ENCODE assay signal across 8 cellular contexts in the genomic region with DNA sequence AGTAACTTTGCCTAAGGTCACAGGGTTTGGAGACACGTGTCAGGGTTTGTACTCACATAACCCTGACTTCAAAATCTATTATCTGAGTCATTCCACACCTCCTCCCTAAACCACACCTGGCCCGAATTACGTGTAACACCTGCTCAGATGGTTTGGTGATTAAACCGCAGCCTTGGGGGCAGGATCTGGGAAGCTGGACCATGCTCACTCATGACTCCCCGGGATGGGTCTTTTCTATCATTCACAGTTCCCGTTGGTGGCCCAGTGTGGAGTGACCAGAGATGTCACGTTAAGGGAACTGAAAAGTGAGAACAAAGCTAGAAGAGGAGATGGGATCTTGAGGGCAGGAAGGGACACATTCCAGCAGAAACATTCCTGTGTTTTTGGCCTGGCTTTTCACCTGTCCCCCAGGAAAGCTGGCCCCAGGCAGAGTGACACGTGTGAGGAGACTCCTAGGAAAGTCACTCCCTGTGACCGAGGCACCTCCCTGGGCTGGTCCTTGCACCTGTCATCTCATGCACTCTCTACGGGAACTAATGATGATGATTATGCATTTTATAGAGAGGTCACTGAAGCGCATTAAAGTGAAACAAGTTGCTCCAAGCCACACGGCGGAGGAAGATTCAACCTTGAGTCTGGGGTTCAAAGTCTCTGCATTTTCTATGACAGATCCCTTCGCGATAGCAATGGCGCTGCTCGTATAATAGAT.
DNase-seq lines count a peak whose midpoint lies in the region; ATAC-seq and TF ChIP-seq lines count a peak whose summit lies in the region.

No MANE protein-coding gene starts in this region.

- intact Hi-C loops in activated T-helper 2 cell treated with anti-CD3 and anti-CD28 coated beads, Interferon-gamma antibody, Interleukin-2, Interleukin-4, amounts not matched to agents 10 μg/mL and 5 μg/mL and 100 μg/mL, durations not matched to agents 14 hours and 24 hours and 36 hours (cut with micrococcal nuclease) = no loop called here

- ATAC-seq in GM19372 (IDR thresholded peaks at IDR 0.05; ENCODE audit: low read depth, unreplicated experiment) (peak; percentile 53), HG03520 (IDR thresholded peaks at IDR 0.05; ENCODE audit: unreplicated experiment) (peak; percentile 58)

- peaks cover 41% of the 10 kb centered on the region for H3K4me1 Mint-ChIP-seq in activated T-helper 2 cell treated with anti-CD3 and anti-CD28 coated beads, Interferon-gamma antibody, Interleukin-2, Interleukin-4, amounts not matched to agents 10 μg/mL and 5 μg/mL and 100 μg/mL, durations not matched to agents 14 hours and 24 hours and 36 hours (ENCODE audit: low read depth)
- H3K4me1 Mint-ChIP-seq in chondrocyte (ENCODE audit: low read depth) = peaks cover 28% of the 10 kb centered on the region

- TF ChIP-seq CTCF in chondrocyte (IDR thresholded peaks at IDR 0.05) = no peak

- H3K27ac Mint-ChIP-seq in activated T-helper 2 cell treated with anti-CD3 and anti-CD28 coated beads, Interferon-gamma antibody, Interleukin-2, Interleukin-4, amounts not matched to agents 10 μg/mL and 5 μg/mL and 100 μg/mL, durations not matched to agents 14 hours and 24 hours and 36 hours = peak overlapping the region; percentile 53
- H3K27ac Mint-ChIP-seq in chondrocyte (ENCODE audit: unreplicated experiment) = no peak overlapping the region

- no peak overlapping the region for H3K4me3 Mint-ChIP-seq in activated T-helper 2 cell treated with anti-CD3 and anti-CD28 coated beads, Interferon-gamma antibody, Interleukin-2, Interleukin-4, amounts not matched to agents 10 μg/mL and 5 μg/mL and 100 μg/mL, durations not matched to agents 14 hours and 24 hours and 36 hours (ENCODE audit: low read depth)
- H3K4me3 Mint-ChIP-seq in chondrocyte (ENCODE audit: unreplicated experiment) = no peak overlapping the region

- H3K36me3 Mint-ChIP-seq in activated T-helper 2 cell treated with anti-CD3 and anti-CD28 coated beads, Interferon-gamma antibody, Interleukin-2, Interleukin-4, amounts not matched to agents 10 μg/mL and 5 μg/mL and 100 μg/mL, durations not matched to agents 14 hours and 24 hours and 36 hours (ENCODE audit: low read depth) = no peaks in the 10 kb centered on the region
- H3K36me3 Mint-ChIP-seq in chondrocyte (ENCODE audit: low read depth) = no peaks in the 10 kb centered on the region

- peak; percentile 32 for DNase-seq in activated T-helper 2 cell treated with anti-CD3 and anti-CD28 coated beads, Interferon-gamma antibody, Interleukin-2, Interleukin-4, amounts not matched to agents 10 μg/mL and 5 μg/mL and 100 μg/mL, durations not matched to agents 14 hours and 24 hours and 36 hours (ENCODE audit: low spot score)
- DNase-seq in stimulated activated CD4-positive, alpha-beta T cell treated with anti-CD3 and anti-CD28 coated beads, Interleukin-2, amount 100 ng/mL, for 24 hours = peak; percentile 43 to 50
- DNase-seq in NCI-H226 = no peak
- no peak for DNase-seq in chondrocyte (ENCODE audit: low spot score)
- no peak for DNase-seq in NCI-H1105 (lab: John Stamatoyannopoulos, UW)
- no peak for DNase-seq in NOMO-1 (lab: John Stamatoyannopoulos, UW; ENCODE audit: unreplicated experiment in 2 of 2)

- H3K9me3 Mint-ChIP-seq in activated T-helper 2 cell treated with anti-CD3 and anti-CD28 coated beads, Interferon-gamma antibody, Interleukin-2, Interleukin-4, amounts not matched to agents 10 μg/mL and 5 μg/mL and 100 μg/mL, durations not matched to agents 14 hours and 24 hours and 36 hours = no peaks in the 10 kb centered on the region
- H3K9me3 Mint-ChIP-seq in chondrocyte (ENCODE audit: low read depth) = no peaks in the 10 kb centered on the region

- H3K27me3 Mint-ChIP-seq in activated T-helper 2 cell treated with anti-CD3 and anti-CD28 coated beads, Interferon-gamma antibody, Interleukin-2, Interleukin-4, amounts not matched to agents 10 μg/mL and 5 μg/mL and 100 μg/mL, durations not matched to agents 14 hours and 24 hours and 36 hours (ENCODE audit: low read depth) = peaks cover 2% of the 10 kb centered on the region
- no peaks in the 10 kb centered on the region for H3K27me3 Mint-ChIP-seq in chondrocyte (ENCODE audit: low read depth)

Comparison
In these comparisons a context has a peak if more than half of its experiments do, and no peak if none do; other contexts are left out.
1. DNase-seq: peak in activated T-helper 2 cell treated with anti-CD3 and anti-CD28 coated beads, Interferon-gamma antibody, Interleukin-2, Interleukin-4, amounts not matched to agents 10 μg/mL and 5 μg/mL and 100 μg/mL, durations not matched to agents 14 hours and 24 hours and 36 hours (single experiment) and stimulated activated CD4-positive, alpha-beta T cell treated with anti-CD3 and anti-CD28 coated beads, Interleukin-2, amount 100 ng/mL, for 24 hours (2 of 2); none in NCI-H226 (single experiment), chondrocyte (single experiment), NCI-H1105 (single experiment) and NOMO-1 (0 of 2).